Comparison of ENCODE assay signal across 8 cellular contexts in the genomic region with DNA sequence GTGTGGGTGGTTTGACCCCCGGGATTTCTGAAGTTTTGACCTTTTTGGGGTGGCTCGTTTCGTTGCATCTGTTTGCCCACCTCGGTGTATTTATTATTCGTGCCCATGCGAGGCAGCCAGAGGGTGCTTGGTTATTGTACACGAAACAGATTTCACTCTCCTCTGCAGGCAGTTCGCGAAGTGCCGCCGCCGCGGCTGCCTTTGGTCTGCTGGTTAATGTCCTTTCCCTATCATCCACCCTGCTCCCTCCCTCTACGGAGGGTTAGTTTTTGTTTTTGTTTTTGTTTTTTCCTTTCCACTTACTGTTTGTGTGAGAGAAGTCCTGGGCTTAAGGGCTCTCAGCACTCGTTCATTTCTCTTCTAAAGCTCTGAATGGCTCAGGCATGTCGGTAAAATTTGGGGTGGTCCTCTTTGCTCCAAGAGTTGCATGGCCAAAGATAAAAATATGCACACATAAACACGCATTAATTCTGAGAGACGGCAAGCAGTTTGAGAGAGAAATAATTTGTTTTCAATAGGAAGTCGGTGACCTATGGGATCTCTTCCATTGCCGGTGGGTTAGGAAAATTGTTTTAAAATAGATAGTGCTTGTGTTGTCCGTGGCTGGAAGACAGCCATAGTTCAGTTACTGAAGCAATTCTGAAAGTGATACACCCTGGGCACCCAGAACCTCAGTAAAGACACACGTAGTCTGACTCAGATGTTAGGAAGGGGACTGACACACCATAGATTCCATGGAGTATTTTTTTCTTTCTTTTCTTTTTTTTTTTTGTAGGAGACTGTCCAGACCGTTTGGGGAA. TPM values are rescaled to one million over a fixed set of nuclear protein-coding genes. Genes with fewer than 3 reads are reported as not detected.
DNase-seq lines count a peak whose midpoint lies in the region; ATAC-seq and TF ChIP-seq lines count a peak whose summit lies in the region.

No MANE protein-coding gene starts in this region.

- peaks cover 4% of the 10 kb centered on the region for H3K36me3 Mint-ChIP-seq in activated CD8-positive, alpha-beta memory T cell treated with anti-CD3 and anti-CD28 coated beads, Interleukin-2, amount 10 ng/mL, durations not matched to agents 7 days and 5 days

- no peak for TF ChIP-seq CTCF in astrocyte of the spinal cord (IDR thresholded peaks at IDR 0.05; ENCODE audit: low read depth, low read length)

- no peaks in the 10 kb centered on the region for H3K9me3 Mint-ChIP-seq in activated CD8-positive, alpha-beta memory T cell treated with anti-CD3 and anti-CD28 coated beads, Interleukin-2, amount 10 ng/mL, durations not matched to agents 7 days and 5 days (ENCODE audit: low read depth)

- no peak for ATAC-seq in activated CD8-positive, alpha-beta memory T cell treated with anti-CD3 and anti-CD28 coated beads, Interleukin-2, amount 10 ng/mL, durations not matched to agents 7 days and 5 days
- no peak for ATAC-seq in HG03095 (IDR thresholded peaks at IDR 0.05; ENCODE audit: unreplicated experiment)
- ATAC-seq in HG03196 (IDR thresholded peaks at IDR 0.05; ENCODE audit: unreplicated experiment) = no peak

- DNase-seq in activated CD8-positive, alpha-beta memory T cell treated with anti-CD3 and anti-CD28 coated beads, Interleukin-2, amount 10 ng/mL, durations not matched to agents 7 days and 5 days = peak; percentile 52
- DNase-seq in activated CD8-positive, alpha-beta memory T cell treated with anti-CD3 and anti-CD28 coated beads for 24 hours = no peak
- DNase-seq in NCI-H69 (lab: John Stamatoyannopoulos, UW) (peak; percentile 83), astrocyte of the spinal cord (ENCODE audit: low read depth, low spot score) (peak; percentile 64), hypothalamus (lab: John Stamatoyannopoulos, UW) (peak in 34 of 51 donors; percentile 3 to 76 (median 25)), renal cortical epithelial cell (ENCODE audit: low read depth) (peak; percentile 71)

- H3K4me3 Mint-ChIP-seq in activated CD8-positive, alpha-beta memory T cell treated with anti-CD3 and anti-CD28 coated beads, Interleukin-2, amount 10 ng/mL, durations not matched to agents 7 days and 5 days = peak overlapping the region; percentile 79

- H3K4me3 ChIP-seq in astrocyte of the spinal cord (ENCODE audit: low read depth, low read length) = peak overlapping the region; percentile 64

- peak overlapping the region; percentile 64 for H3K27ac Mint-ChIP-seq in activated CD8-positive, alpha-beta memory T cell treated with anti-CD3 and anti-CD28 coated beads, Interleukin-2, amount 10 ng/mL, durations not matched to agents 7 days and 5 days

- in situ Hi-C loops in astrocyte of the spinal cord (cut with HindIII; ENCODE audit: low sequenced_read_pairs) = no loop called here

- H3K27me3 Mint-ChIP-seq in activated CD8-positive, alpha-beta memory T cell treated with anti-CD3 and anti-CD28 coated beads, Interleukin-2, amount 10 ng/mL, durations not matched to agents 7 days and 5 days = peaks cover 66% of the 10 kb centered on the region

- CTCF ChIA-PET in activated CD8-positive, alpha-beta memory T cell treated with anti-CD3 and anti-CD28 coated beads, Interleukin-2, amount 10 ng/mL, durations not matched to agents 7 days and 5 days (lab: Charles Lee) = interaction anchor here (0.6 to 1.4 kb wide), 3 partner anchors 16 to 276 kb away, joined by 3 read pairs; no protein-coding TSS in a partner anchor

- peaks cover 16% of the 10 kb centered on the region for H3K4me1 Mint-ChIP-seq in activated CD8-positive, alpha-beta memory T cell treated with anti-CD3 and anti-CD28 coated beads, Interleukin-2, amount 10 ng/mL, durations not matched to agents 7 days and 5 days

RNA-seq across cellular contexts. Expression of a gene that starts 1.2 kb away (rescaled TPM):
- 1 to 10 TPM; 8.5 to 9.6 TPM for total RNA-seq in activated CD8-positive, alpha-beta memory T cell treated with anti-CD3 and anti-CD28 coated beads, Interleukin-2, amount 10 ng/mL, durations not matched to agents 7 days and 5 days
- total RNA-seq in renal cortical epithelial cell = 1.7 and 7.3 TPM in 2 replicates
